ENCODE assay signal across 1 cellular context in the genomic region with DNA sequence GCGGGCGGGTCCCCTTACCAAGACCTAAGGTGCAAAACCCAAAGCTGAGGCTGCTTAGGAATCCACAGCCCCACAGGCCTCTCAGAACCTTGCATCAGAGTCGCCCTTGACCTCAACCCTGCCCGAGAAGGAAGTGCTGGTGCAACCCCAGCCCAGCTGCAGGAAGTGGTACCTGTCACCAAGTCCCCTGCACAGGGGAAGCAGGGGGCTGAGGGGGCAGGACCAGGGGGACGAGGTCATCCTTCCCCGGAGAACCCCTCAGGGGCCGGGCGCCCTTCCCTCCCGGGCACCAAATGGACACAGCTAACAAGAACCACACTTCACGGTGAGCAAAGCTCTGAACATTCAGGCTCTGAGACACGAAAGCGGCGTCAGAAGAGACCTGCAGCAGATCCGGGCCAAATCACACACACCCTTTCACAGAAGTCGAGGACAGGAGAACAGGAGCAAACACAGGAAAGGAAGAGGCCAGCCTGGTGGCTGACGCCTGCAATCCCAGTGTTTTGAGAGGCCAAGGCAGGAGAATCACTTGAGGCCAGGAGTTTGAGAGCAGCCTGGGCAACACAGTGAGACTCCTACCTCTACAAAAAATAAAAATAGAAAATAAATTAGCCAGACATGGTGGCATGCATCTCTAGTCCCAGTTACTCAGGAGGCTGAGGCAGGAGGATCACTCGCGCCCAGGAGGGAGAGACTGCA.
TF ChIP-seq lines count a peak whose summit lies in the region.

No MANE protein-coding gene starts in this region.

TF ChIP-seq in HepG2, 621 proteins besides CTCF, POLR2A, EP300 and RAD21 (continued from another document and continues in another):
- no peak for TF ChIP-seq THAP7 (CRISPR knock-in tag; IDR thresholded peaks at IDR 0.05)
- no peak for TF ChIP-seq CENPBD1 (CRISPR knock-in tag; IDR thresholded peaks at IDR 0.05; ENCODE audit: borderline replicate concordance, low read depth)
- TF ChIP-seq, protein P1, sequence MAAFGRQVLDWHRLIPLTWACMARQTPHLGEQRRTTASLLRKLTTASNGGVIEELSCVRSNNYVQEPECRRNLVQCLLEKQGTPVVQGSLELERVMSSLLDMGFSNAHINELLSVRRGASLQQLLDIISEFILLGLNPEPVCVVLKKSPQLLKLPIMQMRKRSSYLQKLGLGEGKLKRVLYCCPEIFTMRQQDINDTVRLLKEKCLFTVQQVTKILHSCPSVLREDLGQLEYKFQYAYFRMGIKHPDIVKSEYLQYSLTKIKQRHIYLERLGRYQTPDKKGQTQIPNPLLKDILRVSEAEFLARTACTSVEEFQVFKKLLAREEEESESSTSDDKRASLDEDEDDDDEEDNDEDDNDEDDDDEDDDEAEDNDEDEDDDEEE (CRISPR knock-in tag; IDR thresholded peaks at IDR 0.05) = no peak
- TF ChIP-seq NR2F1 (CRISPR knock-in tag; IDR thresholded peaks at IDR 0.05) = peak; percentile 92 to 98
- TF ChIP-seq JUN (CRISPR knock-in tag; IDR thresholded peaks at IDR 0.05) = no peak
- TF ChIP-seq ZNF660 (CRISPR knock-in tag; IDR thresholded peaks at IDR 0.05; ENCODE audit: borderline replicate concordance, low read depth) = no peak
- TF ChIP-seq ZNF740 (CRISPR knock-in tag; IDR thresholded peaks at IDR 0.05) = no peak
- TF ChIP-seq, protein P2, sequence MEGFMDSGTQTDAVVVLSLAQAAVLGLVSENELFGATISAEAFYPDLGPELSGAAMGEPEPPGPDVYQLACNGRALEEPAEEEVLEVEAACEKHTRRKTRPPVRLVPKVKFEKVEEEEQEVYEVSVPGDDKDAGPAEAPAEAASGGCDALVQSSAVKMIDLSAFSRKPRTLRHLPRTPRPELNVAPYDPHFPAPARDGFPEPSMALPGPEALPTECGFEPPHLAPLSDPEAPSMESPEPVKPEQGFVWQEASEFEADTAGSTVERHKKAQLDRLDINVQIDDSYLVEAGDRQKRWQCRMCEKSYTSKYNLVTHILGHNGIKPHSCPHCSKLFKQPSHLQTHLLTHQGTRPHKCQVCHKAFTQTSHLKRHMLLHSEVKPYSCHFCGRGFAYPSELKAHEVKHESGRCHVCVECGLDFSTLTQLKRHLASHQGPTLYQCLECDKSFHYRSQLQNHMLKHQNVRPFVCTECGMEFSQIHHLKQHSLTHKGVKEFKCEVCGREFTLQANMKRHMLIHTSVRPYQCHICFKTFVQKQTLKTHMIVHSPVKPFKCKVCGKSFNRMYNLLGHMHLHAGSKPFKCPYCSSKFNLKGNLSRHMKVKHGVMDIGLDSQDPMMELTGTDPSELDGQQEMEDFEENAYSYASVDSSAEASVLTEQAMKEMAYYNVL (CRISPR knock-in tag; IDR thresholded peaks at IDR 0.05; ENCODE audit: borderline replicate concordance) = no peak
- TF ChIP-seq MAZ (IDR thresholded peaks at IDR 0.05; ENCODE audit: borderline replicate concordance, low read depth, low read length) = no peak
- TF ChIP-seq MAZ (CRISPR knock-in tag; IDR thresholded peaks at IDR 0.05; ENCODE audit: low read depth) = peak; percentile 32; the same call in 1 of the 2 replicates
- no peak for TF ChIP-seq TRAFD1 (CRISPR knock-in tag; IDR thresholded peaks at IDR 0.05; ENCODE audit: borderline replicate concordance)
- TF ChIP-seq HNRNPLL (IDR thresholded peaks at IDR 0.05; ENCODE audit: low read depth, low read length, poor library complexity, severe bottlenecking) = no peak
- TF ChIP-seq TFDP1 (CRISPR knock-in tag; IDR thresholded peaks at IDR 0.05; ENCODE audit: borderline replicate concordance) = no peak
- peak; percentile 94 for TF ChIP-seq NR2F6 (IDR thresholded peaks at IDR 0.05)
- TF ChIP-seq NR2F6 (CRISPR knock-in tag; IDR thresholded peaks at IDR 0.05) = peak; percentile 97
- no peak for TF ChIP-seq CHCHD3 (CRISPR knock-in tag; IDR thresholded peaks at IDR 0.05)
- no peak for TF ChIP-seq POLR2AphosphoS5 (IDR thresholded peaks at IDR 0.05; ENCODE audit: low read depth, low read length)
- peak; percentile 40; the same call in 1 of the 2 replicates for TF ChIP-seq CREM (IDR thresholded peaks at IDR 0.05)
- no peak for TF ChIP-seq CREM (CRISPR knock-in tag; IDR thresholded peaks at IDR 0.05)
- TF ChIP-seq SUZ12 (IDR thresholded peaks at IDR 0.05; ENCODE audit: low read depth, low read length) = no peak
- peak; percentile 37; the same call in 1 of the 2 replicates for TF ChIP-seq PHF8 (CRISPR knock-in tag; IDR thresholded peaks at IDR 0.05)
- TF ChIP-seq TAF15 (IDR thresholded peaks at IDR 0.05; ENCODE audit: low read depth, low read length, poor library complexity, severe bottlenecking) = no peak
- no peak for TF ChIP-seq ZNF335 (CRISPR knock-in tag; IDR thresholded peaks at IDR 0.05)
- TF ChIP-seq ZSCAN25 (CRISPR knock-in tag; IDR thresholded peaks at IDR 0.05) = no peak
- TF ChIP-seq ZNF747 (CRISPR knock-in tag; IDR thresholded peaks at IDR 0.05; ENCODE audit: borderline replicate concordance) = no peak
- TF ChIP-seq SRY (CRISPR knock-in tag; IDR thresholded peaks at IDR 0.05) = no peak
- TF ChIP-seq NONO (IDR thresholded peaks at IDR 0.05) = no peak
- no peak for TF ChIP-seq NONO (CRISPR knock-in tag; conservative IDR thresholded peaks at IDR 0.05)
- TF ChIP-seq ZNF781 (CRISPR knock-in tag; IDR thresholded peaks at IDR 0.05; ENCODE audit: borderline replicate concordance, not compliant biosample characterization) = peak; percentile 17
- TF ChIP-seq MYNN (CRISPR knock-in tag; IDR thresholded peaks at IDR 0.05; ENCODE audit: low read depth) = no peak
- no peak for TF ChIP-seq ZNF496 (CRISPR knock-in tag; IDR thresholded peaks at IDR 0.05; ENCODE audit: insufficient replicate concordance)
- TF ChIP-seq TGIF2 (CRISPR knock-in tag; IDR thresholded peaks at IDR 0.05) = peak; percentile 89; the same call in 1 of the 2 replicates
- TF ChIP-seq, protein P3, sequence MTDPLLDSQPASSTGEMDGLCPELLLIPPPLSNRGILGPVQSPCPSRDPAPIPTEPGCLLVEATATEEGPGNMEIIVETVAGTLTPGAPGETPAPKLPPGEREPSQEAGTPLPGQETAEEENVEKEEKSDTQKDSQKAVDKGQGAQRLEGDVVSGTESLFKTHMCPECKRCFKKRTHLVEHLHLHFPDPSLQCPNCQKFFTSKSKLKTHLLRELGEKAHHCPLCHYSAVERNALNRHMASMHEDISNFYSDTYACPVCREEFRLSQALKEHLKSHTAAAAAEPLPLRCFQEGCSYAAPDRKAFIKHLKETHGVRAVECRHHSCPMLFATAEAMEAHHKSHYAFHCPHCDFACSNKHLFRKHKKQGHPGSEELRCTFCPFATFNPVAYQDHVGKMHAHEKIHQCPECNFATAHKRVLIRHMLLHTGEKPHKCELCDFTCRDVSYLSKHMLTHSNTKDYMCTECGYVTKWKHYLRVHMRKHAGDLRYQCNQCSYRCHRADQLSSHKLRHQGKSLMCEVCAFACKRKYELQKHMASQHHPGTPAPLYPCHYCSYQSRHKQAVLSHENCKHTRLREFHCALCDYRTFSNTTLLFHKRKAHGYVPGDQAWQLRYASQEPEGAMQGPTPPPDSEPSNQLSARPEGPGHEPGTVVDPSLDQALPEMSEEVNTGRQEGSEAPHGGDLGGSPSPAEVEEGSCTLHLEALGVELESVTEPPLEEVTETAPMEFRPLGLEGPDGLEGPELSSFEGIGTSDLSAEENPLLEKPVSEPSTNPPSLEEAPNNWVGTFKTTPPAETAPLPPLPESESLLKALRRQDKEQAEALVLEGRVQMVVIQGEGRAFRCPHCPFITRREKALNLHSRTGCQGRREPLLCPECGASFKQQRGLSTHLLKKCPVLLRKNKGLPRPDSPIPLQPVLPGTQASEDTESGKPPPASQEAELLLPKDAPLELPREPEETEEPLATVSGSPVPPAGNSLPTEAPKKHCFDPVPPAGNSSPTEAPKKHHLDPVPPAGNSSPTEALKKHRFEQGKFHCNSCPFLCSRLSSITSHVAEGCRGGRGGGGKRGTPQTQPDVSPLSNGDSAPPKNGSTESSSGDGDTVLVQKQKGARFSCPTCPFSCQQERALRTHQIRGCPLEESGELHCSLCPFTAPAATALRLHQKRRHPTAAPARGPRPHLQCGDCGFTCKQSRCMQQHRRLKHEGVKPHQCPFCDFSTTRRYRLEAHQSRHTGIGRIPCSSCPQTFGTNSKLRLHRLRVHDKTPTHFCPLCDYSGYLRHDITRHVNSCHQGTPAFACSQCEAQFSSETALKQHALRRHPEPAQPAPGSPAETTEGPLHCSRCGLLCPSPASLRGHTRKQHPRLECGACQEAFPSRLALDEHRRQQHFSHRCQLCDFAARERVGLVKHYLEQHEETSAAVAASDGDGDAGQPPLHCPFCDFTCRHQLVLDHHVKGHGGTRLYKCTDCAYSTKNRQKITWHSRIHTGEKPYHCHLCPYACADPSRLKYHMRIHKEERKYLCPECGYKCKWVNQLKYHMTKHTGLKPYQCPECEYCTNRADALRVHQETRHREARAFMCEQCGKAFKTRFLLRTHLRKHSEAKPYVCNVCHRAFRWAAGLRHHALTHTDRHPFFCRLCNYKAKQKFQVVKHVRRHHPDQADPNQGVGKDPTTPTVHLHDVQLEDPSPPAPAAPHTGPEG (CRISPR knock-in tag; IDR thresholded peaks at IDR 0.05) = no peak
- no peak for TF ChIP-seq ZNF629 (CRISPR knock-in tag; conservative IDR thresholded peaks at IDR 0.05)
- TF ChIP-seq ZNF446 (CRISPR knock-in tag; IDR thresholded peaks at IDR 0.05) = no peak
- TF ChIP-seq ZBTB39 (CRISPR knock-in tag; IDR thresholded peaks at IDR 0.05) = no peak
- no peak for TF ChIP-seq SIX1 (CRISPR knock-in tag; IDR thresholded peaks at IDR 0.05; ENCODE audit: borderline replicate concordance)
- TF ChIP-seq, protein P4, sequence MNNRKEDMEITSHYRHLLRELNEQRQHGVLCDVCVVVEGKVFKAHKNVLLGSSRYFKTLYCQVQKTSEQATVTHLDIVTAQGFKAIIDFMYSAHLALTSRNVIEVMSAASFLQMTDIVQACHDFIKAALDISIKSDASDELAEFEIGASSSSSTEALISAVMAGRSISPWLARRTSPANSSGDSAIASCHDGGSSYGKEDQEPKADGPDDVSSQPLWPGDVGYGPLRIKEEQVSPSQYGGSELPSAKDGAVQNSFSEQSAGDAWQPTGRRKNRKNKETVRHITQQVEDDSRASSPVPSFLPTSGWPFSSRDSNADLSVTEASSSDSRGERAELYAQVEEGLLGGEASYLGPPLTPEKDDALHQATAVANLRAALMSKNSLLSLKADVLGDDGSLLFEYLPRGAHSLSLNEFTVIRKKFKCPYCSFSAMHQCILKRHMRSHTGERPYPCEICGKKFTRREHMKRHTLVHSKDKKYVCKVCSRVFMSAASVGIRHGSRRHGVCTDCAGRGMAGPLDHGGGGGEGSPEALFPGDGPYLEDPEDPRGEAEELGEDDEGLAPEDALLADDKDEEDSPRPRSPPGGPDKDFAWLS (CRISPR knock-in tag; IDR thresholded peaks at IDR 0.05; ENCODE audit: borderline replicate concordance) = no peak
- no peak for TF ChIP-seq MNT (IDR thresholded peaks at IDR 0.05)
- TF ChIP-seq EEA1 (CRISPR knock-in tag; IDR thresholded peaks at IDR 0.05; ENCODE audit: borderline replicate concordance) = no peak
